In genomic region chr14:24150993-24151392, GRCh38 we compare ENCODE assay signal across 1 cellular context.
TF ChIP-seq lines count a peak whose summit lies in the region.

No MANE protein-coding gene starts in this region.

TF ChIP-seq in HepG2, 621 proteins besides CTCF, POLR2A, EP300 and RAD21 (continues in another document):
- TF ChIP-seq ARID5B (CRISPR knock-in tag; IDR thresholded peaks at IDR 0.05), result no peak
- TF ChIP-seq ZNF17 (CRISPR knock-in tag; IDR thresholded peaks at IDR 0.05), result no peak
- TF ChIP-seq ZNF512 (CRISPR knock-in tag; IDR thresholded peaks at IDR 0.05), result no peak
- TF ChIP-seq ZNF274 (CRISPR knock-in tag; IDR thresholded peaks at IDR 0.05), result 0 out of 2 replicates have a peak, but pooled peaks have one; percentile 34
- no peak for TF ChIP-seq YY1 (IDR thresholded peaks at IDR 0.05; ENCODE audit: insufficient read depth, insufficient replicate concordance, low read depth, low read length)
- no peak for TF ChIP-seq ZNF558 (CRISPR knock-in tag; IDR thresholded peaks at IDR 0.05; ENCODE audit: borderline replicate concordance)
- no peak for TF ChIP-seq EZH2 (conservative IDR thresholded peaks at IDR 0.05; ENCODE audit: low read depth, low read length)
- TF ChIP-seq MED1 (CRISPR knock-in tag; IDR thresholded peaks at IDR 0.05), result no peak
- TF ChIP-seq ATF6 (CRISPR knock-in tag; conservative IDR thresholded peaks at IDR 0.05), result no peak
- no peak for TF ChIP-seq RORA (CRISPR knock-in tag; IDR thresholded peaks at IDR 0.05)
- no peak for TF ChIP-seq ZNF160 (CRISPR knock-in tag; IDR thresholded peaks at IDR 0.05)
- TF ChIP-seq ZNF512B (CRISPR knock-in tag; IDR thresholded peaks at IDR 0.05; ENCODE audit: borderline replicate concordance), result 0 out of 2 replicates have a peak, but pooled peaks have one; percentile 35
- TF ChIP-seq ZNF687 (CRISPR knock-in tag; IDR thresholded peaks at IDR 0.05), result 0 out of 2 replicates have a peak, but pooled peaks have one; percentile 27
- no peak for TF ChIP-seq NFRKB (IDR thresholded peaks at IDR 0.05)
- no peak for TF ChIP-seq ZHX2 (IDR thresholded peaks at IDR 0.05; ENCODE audit: low read depth)
- no peak for TF ChIP-seq ZHX2 (CRISPR knock-in tag; IDR thresholded peaks at IDR 0.05; ENCODE audit: borderline replicate concordance)
- TF ChIP-seq ZNF343 (CRISPR knock-in tag; IDR thresholded peaks at IDR 0.05), result no peak
- TF ChIP-seq KLF16 (CRISPR knock-in tag; IDR thresholded peaks at IDR 0.05), result peak in 1 of 2 experiments; percentile 52; a peak in 1 of 4 replicates
- no peak for TF ChIP-seq KLF9 (CRISPR knock-in tag; IDR thresholded peaks at IDR 0.05; ENCODE audit: low read depth)
- no peak for TF ChIP-seq STAG1 (CRISPR knock-in tag; IDR thresholded peaks at IDR 0.05)
- TF ChIP-seq ZNF333 (CRISPR knock-in tag; IDR thresholded peaks at IDR 0.05; ENCODE audit: borderline replicate concordance), result no peak
